In genomic region chr2:152488075-152488474, GRCh38 we compare ENCODE assay signal across 17 cellular contexts.
"Had no signal": no experiment of that assay in that cellular context is flagged by ENCODE, and none has a peak within 500 bp of the region (broad histone marks: within the 10 kb centered on the region; RNA-seq: fewer than 3 reads in every experiment).

No MANE protein-coding gene starts in this region.

- DNase-seq: activated CD4-positive, alpha-beta memory T cell treated with anti-CD3 and anti-CD28 coated beads for 36 hours; activated CD8-positive, alpha-beta memory T cell treated with anti-CD3 and anti-CD28 coated beads, Interleukin-2, amount 10 ng/mL, durations not matched to agents 7 days and 5 days; activated naive CD4-positive, alpha-beta T cell treated with anti-CD3 and anti-CD28 coated beads, Interleukin-2, amount 10 ng/mL, durations not matched to agents 7 days and 5 days; activated T-cell treated with anti-CD3 and anti-CD28 coated beads, Interleukin-2, amount 50 U/mL, for 24 hours; dermis blood vessel endothelial cell; gastrocnemius medialis; heart right ventricle; left colon; spleen; stimulated activated CD4-positive, alpha-beta T cell treated with anti-CD3 and anti-CD28 coated beads, Interleukin-1b, Interleukin-23, amount 100 ng/mL, for 48 hours; stimulated activated naive CD8-positive, alpha-beta T cell treated with anti-CD3 and anti-CD28 coated beads, Interleukin-15, amount 100 ng/mL, for 72 hours had no signal

- FAIRE-seq: astrocyte, bronchial epithelial cell had no signal

- H3K4me2 ChIP-seq: neural progenitor cell had no signal

- H3K9me3 ChIP-seq: gastrocnemius medialis, heart right ventricle, spleen had no signal

- H3K36me3 ChIP-seq: gastrocnemius medialis, heart right ventricle, neural progenitor cell, spleen had no signal

- H2AFZ ChIP-seq: neural progenitor cell had no signal

- H3K4me3 ChIP-seq: gastrocnemius medialis, heart right ventricle, lung, neural progenitor cell, spleen had no signal

- H3K9ac ChIP-seq: neural progenitor cell had no signal

- ATAC-seq: activated CD8-positive, alpha-beta memory T cell treated with anti-CD3 and anti-CD28 coated beads, Interleukin-2, amount 10 ng/mL, durations not matched to agents 7 days and 5 days; heart right ventricle; left colon; sciatic nerve; stimulated activated naive CD8-positive, alpha-beta T cell treated with anti-CD3 and anti-CD28 coated beads, Interleukin-15, amount 100 ng/mL, for 72 hours had no signal

- H3K27me3 ChIP-seq: gastrocnemius medialis, heart right ventricle, neural progenitor cell, spleen had no signal

- H3K27ac ChIP-seq: epithelial cell of prostate, gastrocnemius medialis, neural progenitor cell had no signal
